Comparison of ENCODE assay signal across 1 cellular context in genomic region chr17:38415250-38416194, GRCh38.
A peak's percentile ranks its signal among the peaks of the same experiment; 100 is the strongest.
TF ChIP-seq lines count a peak whose summit lies in the region.

No MANE protein-coding gene starts in this region.

TF ChIP-seq in HepG2, 621 proteins besides CTCF, POLR2A, EP300 and RAD21 (continued from another document and continues in another):
- TF ChIP-seq ZBTB37 (CRISPR knock-in tag; IDR thresholded peaks at IDR 0.05) (no peak), ZNF552 (CRISPR knock-in tag; IDR thresholded peaks at IDR 0.05; ENCODE audit: borderline replicate concordance) (0 out of 2 replicates have a peak, but pooled peaks have one; percentile 21), MYC (CRISPR knock-in tag; IDR thresholded peaks at IDR 0.05; ENCODE audit: borderline replicate concordance) (peak; percentile 61; the same call in 1 of the 2 replicates), ZEB1 (IDR thresholded peaks at IDR 0.05; ENCODE audit: insufficient replicate concordance, low read depth) (no peak), ZNF710 (CRISPR knock-in tag; IDR thresholded peaks at IDR 0.05; ENCODE audit: borderline replicate concordance) (peak; percentile 66), SKIL (CRISPR knock-in tag; IDR thresholded peaks at IDR 0.05; ENCODE audit: borderline replicate concordance) (no peak), ZNF589 (CRISPR knock-in tag; conservative IDR thresholded peaks at IDR 0.05) (no peak), ZNF33A (CRISPR knock-in tag; IDR thresholded peaks at IDR 0.05; ENCODE audit: borderline replicate concordance) (no peak), FOXO1 (CRISPR knock-in tag; IDR thresholded peaks at IDR 0.05) (no peak), MED8 (CRISPR knock-in tag; IDR thresholded peaks at IDR 0.05; ENCODE audit: insufficient replicate concordance) (peak; percentile 48), ELF1 (CRISPR knock-in tag; IDR thresholded peaks at IDR 0.05) (no peak), ZNF264 (CRISPR knock-in tag; IDR thresholded peaks at IDR 0.05) (no peak), ZNF460 (CRISPR knock-in tag; IDR thresholded peaks at IDR 0.05; ENCODE audit: borderline replicate concordance) (no peak), ZNF337 (CRISPR knock-in tag; IDR thresholded peaks at IDR 0.05; ENCODE audit: borderline replicate concordance, low read depth) (no peak), ZNF329 (CRISPR knock-in tag; IDR thresholded peaks at IDR 0.05; ENCODE audit: low read depth) (0 out of 2 replicates have a peak, but pooled peaks have one; percentile 23), ZNF292 (CRISPR knock-in tag; IDR thresholded peaks at IDR 0.05; ENCODE audit: borderline replicate concordance, low read depth) (peak; percentile 68; the same call in 1 of the 2 replicates), ZUFSP (CRISPR knock-in tag; IDR thresholded peaks at IDR 0.05; ENCODE audit: borderline replicate concordance) (no peak), FIP1L1 (IDR thresholded peaks at IDR 0.05; ENCODE audit: borderline replicate concordance, insufficient read depth, low read depth, low read length) (peak; percentile 67; the same call in 1 of the 2 replicates), FOXK2 (IDR thresholded peaks at IDR 0.05) (no peak), ZNF251 (CRISPR knock-in tag; IDR thresholded peaks at IDR 0.05) (no peak), ZKSCAN1 (IDR thresholded peaks at IDR 0.05; ENCODE audit: low read length) (no peak), DRAP1 (CRISPR knock-in tag; IDR thresholded peaks at IDR 0.05) (peak; percentile 66; the same call in 1 of the 2 replicates), TRIM24 (CRISPR knock-in tag; IDR thresholded peaks at IDR 0.05) (no peak), HNRNPUL1 (IDR thresholded peaks at IDR 0.05; ENCODE audit: low read depth, low read length) (no peak), ZNF543 (CRISPR knock-in tag; IDR thresholded peaks at IDR 0.05) (peak; percentile 87), ZBTB1 (CRISPR knock-in tag; IDR thresholded peaks at IDR 0.05; ENCODE audit: borderline replicate concordance) (no peak), ZNF570 (CRISPR knock-in tag; IDR thresholded peaks at IDR 0.05; ENCODE audit: borderline replicate concordance) (peak; percentile 55; the same call in 1 of the 2 replicates), ZNF547 (CRISPR knock-in tag; IDR thresholded peaks at IDR 0.05) (no peak), ZSCAN21 (CRISPR knock-in tag; IDR thresholded peaks at IDR 0.05; ENCODE audit: borderline replicate concordance) (peak; percentile 69; the same call in 1 of the 2 replicates), ZNF577 (CRISPR knock-in tag; IDR thresholded peaks at IDR 0.05; ENCODE audit: borderline replicate concordance, low read depth) (no peak), MTA3 (CRISPR knock-in tag; IDR thresholded peaks at IDR 0.05) (no peak), ZNF878 (CRISPR knock-in tag; IDR thresholded peaks at IDR 0.05) (peak; percentile 85)
- TF ChIP-seq, protein P1, sequence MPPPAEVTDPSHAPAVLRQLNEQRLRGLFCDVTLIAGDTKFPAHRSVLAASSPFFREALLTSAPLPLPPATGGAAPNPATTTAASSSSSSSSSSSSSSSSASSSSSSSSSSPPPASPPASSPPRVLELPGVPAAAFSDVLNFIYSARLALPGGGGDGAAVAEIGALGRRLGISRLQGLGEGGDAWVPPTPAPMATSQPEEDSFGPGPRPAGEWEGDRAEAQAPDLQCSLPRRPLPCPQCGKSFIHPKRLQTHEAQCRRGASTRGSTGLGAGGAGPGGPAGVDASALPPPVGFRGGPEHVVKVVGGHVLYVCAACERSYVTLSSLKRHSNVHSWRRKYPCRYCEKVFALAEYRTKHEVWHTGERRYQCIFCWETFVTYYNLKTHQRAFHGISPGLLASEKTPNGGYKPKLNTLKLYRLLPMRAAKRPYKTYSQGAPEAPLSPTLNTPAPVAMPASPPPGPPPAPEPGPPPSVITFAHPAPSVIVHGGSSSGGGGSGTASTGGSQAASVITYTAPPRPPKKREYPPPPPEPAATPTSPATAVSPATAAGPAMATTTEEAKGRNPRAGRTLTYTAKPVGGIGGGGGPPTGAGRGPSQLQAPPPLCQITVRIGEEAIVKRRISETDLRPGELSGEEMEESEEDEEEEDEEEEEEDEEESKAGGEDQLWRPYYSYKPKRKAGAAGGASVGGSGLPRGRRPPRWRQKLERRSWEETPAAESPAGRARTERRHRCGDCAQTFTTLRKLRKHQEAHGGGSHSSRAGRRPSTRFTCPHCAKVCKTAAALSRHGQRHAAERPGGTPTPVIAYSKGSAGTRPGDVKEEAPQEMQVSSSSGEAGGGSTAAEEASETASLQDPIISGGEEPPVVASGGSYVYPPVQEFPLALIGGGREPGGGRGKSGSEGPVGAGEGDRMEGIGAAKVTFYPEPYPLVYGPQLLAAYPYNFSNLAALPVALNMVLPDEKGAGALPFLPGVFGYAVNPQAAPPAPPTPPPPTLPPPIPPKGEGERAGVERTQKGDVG (CRISPR knock-in tag; IDR thresholded peaks at IDR 0.05; ENCODE audit: borderline replicate concordance), result peak; percentile 28; the same call in 1 of the 2 replicates
- TF ChIP-seq, protein P2, sequence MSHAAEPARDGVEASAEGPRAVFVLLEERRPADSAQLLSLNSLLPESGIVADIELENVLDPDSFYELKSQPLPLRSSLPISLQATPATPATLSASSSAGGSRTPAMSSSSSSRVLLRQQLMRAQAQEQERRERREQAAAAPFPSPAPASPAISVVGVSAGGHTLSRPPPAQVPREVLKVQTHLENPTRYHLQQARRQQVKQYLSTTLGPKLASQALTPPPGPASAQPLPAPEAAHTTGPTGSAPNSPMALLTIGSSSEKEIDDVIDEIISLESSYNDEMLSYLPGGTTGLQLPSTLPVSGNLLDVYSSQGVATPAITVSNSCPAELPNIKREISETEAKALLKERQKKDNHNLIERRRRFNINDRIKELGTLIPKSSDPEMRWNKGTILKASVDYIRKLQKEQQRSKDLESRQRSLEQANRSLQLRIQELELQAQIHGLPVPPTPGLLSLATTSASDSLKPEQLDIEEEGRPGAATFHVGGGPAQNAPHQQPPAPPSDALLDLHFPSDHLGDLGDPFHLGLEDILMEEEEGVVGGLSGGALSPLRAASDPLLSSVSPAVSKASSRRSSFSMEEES (CRISPR knock-in tag; IDR thresholded peaks at IDR 0.05), result peak; percentile 18
- TF ChIP-seq, protein P3, sequence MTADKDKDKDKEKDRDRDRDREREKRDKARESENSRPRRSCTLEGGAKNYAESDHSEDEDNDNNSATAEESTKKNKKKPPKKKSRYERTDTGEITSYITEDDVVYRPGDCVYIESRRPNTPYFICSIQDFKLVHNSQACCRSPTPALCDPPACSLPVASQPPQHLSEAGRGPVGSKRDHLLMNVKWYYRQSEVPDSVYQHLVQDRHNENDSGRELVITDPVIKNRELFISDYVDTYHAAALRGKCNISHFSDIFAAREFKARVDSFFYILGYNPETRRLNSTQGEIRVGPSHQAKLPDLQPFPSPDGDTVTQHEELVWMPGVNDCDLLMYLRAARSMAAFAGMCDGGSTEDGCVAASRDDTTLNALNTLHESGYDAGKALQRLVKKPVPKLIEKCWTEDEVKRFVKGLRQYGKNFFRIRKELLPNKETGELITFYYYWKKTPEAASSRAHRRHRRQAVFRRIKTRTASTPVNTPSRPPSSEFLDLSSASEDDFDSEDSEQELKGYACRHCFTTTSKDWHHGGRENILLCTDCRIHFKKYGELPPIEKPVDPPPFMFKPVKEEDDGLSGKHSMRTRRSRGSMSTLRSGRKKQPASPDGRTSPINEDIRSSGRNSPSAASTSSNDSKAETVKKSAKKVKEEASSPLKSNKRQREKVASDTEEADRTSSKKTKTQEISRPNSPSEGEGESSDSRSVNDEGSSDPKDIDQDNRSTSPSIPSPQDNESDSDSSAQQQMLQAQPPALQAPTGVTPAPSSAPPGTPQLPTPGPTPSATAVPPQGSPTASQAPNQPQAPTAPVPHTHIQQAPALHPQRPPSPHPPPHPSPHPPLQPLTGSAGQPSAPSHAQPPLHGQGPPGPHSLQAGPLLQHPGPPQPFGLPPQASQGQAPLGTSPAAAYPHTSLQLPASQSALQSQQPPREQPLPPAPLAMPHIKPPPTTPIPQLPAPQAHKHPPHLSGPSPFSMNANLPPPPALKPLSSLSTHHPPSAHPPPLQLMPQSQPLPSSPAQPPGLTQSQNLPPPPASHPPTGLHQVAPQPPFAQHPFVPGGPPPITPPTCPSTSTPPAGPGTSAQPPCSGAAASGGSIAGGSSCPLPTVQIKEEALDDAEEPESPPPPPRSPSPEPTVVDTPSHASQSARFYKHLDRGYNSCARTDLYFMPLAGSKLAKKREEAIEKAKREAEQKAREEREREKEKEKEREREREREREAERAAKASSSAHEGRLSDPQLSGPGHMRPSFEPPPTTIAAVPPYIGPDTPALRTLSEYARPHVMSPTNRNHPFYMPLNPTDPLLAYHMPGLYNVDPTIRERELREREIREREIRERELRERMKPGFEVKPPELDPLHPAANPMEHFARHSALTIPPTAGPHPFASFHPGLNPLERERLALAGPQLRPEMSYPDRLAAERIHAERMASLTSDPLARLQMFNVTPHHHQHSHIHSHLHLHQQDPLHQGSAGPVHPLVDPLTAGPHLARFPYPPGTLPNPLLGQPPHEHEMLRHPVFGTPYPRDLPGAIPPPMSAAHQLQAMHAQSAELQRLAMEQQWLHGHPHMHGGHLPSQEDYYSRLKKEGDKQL (CRISPR knock-in tag; IDR thresholded peaks at IDR 0.05; ENCODE audit: low read depth), result no peak
- TF ChIP-seq, protein P4, sequence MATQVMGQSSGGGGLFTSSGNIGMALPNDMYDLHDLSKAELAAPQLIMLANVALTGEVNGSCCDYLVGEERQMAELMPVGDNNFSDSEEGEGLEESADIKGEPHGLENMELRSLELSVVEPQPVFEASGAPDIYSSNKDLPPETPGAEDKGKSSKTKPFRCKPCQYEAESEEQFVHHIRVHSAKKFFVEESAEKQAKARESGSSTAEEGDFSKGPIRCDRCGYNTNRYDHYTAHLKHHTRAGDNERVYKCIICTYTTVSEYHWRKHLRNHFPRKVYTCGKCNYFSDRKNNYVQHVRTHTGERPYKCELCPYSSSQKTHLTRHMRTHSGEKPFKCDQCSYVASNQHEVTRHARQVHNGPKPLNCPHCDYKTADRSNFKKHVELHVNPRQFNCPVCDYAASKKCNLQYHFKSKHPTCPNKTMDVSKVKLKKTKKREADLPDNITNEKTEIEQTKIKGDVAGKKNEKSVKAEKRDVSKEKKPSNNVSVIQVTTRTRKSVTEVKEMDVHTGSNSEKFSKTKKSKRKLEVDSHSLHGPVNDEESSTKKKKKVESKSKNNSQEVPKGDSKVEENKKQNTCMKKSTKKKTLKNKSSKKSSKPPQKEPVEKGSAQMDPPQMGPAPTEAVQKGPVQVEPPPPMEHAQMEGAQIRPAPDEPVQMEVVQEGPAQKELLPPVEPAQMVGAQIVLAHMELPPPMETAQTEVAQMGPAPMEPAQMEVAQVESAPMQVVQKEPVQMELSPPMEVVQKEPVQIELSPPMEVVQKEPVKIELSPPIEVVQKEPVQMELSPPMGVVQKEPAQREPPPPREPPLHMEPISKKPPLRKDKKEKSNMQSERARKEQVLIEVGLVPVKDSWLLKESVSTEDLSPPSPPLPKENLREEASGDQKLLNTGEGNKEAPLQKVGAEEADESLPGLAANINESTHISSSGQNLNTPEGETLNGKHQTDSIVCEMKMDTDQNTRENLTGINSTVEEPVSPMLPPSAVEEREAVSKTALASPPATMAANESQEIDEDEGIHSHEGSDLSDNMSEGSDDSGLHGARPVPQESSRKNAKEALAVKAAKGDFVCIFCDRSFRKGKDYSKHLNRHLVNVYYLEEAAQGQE (IDR thresholded peaks at IDR 0.05; ENCODE audit: borderline replicate concordance in 1 of 2, low read depth in 1 of 2, low read length in 2 of 2), result no peak
